Comparison of ENCODE assay signal across 17 cellular contexts in the genomic region with DNA sequence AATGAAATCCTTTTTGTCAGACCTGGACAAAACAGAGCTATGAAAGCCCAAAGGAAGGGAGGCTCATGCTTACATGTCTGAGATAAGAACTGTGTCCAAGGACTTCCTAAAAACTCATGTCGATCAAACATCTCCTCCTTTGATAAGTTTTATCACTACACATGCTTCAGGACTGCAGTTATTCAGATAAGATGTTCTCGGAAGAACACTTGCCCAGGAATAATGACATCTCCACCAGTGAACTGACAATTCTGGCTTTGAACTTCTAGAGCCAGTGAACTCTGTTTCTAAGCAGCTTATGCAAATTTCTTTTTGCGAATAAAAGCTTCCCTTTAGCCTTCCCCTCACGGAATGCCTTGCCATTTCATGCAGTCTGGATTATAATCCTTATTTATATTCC.
"Had no signal": no experiment of that assay in that cellular context is flagged by ENCODE, and none has a peak within 500 bp of the region (broad histone marks: within the 10 kb centered on the region; RNA-seq: fewer than 3 reads in every experiment).

No MANE protein-coding gene starts in this region.

- H3K9me3 Mint-ChIP-seq: activated CD8-positive, alpha-beta T cell treated with anti-CD3 and anti-CD28 coated beads for 36 hours had no signal

- H3K4me1 ChIP-seq: lower lobe of right lung, tibial artery, uterus had no signal

- FAIRE-seq: islet of Langerhans had no signal

- H3K4me1 Mint-ChIP-seq: activated B cell treated with CpG ODN at 0.5 μM for 24 hours; naive thymus-derived CD4-positive, alpha-beta T cell; stimulated activated naive B cell treated with anti-CD40 and anti-IgM and Interleukin-4, amounts not matched to agents 10 μg/mL and 1 μg/mL and 100 μg/mL, for 72 hours had no signal

- H3K27me3 Mint-ChIP-seq: activated B cell treated with CpG ODN at 0.5 μM for 24 hours; activated CD8-positive, alpha-beta T cell treated with anti-CD3 and anti-CD28 coated beads for 36 hours; stimulated activated naive B cell treated with anti-CD40 and anti-IgM and Interleukin-4, amounts not matched to agents 10 μg/mL and 1 μg/mL and 100 μg/mL, for 72 hours had no signal

- H3K36me3 Mint-ChIP-seq: naive thymus-derived CD4-positive, alpha-beta T cell; stimulated activated naive B cell treated with anti-CD40 and anti-IgM and Interleukin-4, amounts not matched to agents 10 μg/mL and 1 μg/mL and 100 μg/mL, for 72 hours had no signal

- H3K27ac ChIP-seq: lower lobe of right lung, tibial artery, uterus had no signal

- H3K27ac Mint-ChIP-seq: activated B cell treated with CpG ODN at 0.5 μM for 24 hours; activated CD8-positive, alpha-beta T cell treated with anti-CD3 and anti-CD28 coated beads for 36 hours; naive thymus-derived CD4-positive, alpha-beta T cell; stimulated activated naive B cell treated with anti-CD40 and anti-IgM and Interleukin-4, amounts not matched to agents 10 μg/mL and 1 μg/mL and 100 μg/mL, for 72 hours had no signal

- H3K9me3 ChIP-seq: lower lobe of right lung, tibial artery, uterus had no signal

- H3K36me3 ChIP-seq: lower lobe of right lung, tibial artery, uterus had no signal

- H3K4me3 Mint-ChIP-seq: activated B cell treated with CpG ODN at 0.5 μM for 24 hours; activated CD8-positive, alpha-beta T cell treated with anti-CD3 and anti-CD28 coated beads for 36 hours; activated T-cell treated with anti-CD3 and anti-CD28 coated beads, Interleukin-2, amount 50 U/mL, for 4 hours; naive thymus-derived CD4-positive, alpha-beta T cell; stimulated activated naive B cell treated with anti-CD40 and anti-IgM and Interleukin-4, amounts not matched to agents 10 μg/mL and 1 μg/mL and 100 μg/mL, for 72 hours had no signal

- ATAC-seq: activated CD8-positive, alpha-beta T cell treated with anti-CD3 and anti-CD28 coated beads for 36 hours; activated T-cell treated with anti-CD3 and anti-CD28 coated beads, Interleukin-2, amount 50 U/mL, for 4 hours; esophagus mucosa; left colon; lower lobe of right lung; stimulated activated naive B cell treated with anti-CD40 and anti-IgM and Interleukin-4, amounts not matched to agents 10 μg/mL and 1 μg/mL and 100 μg/mL, for 72 hours had no signal

- H3K4me3 ChIP-seq: lower lobe of right lung, tibial artery, uterus had no signal

- H3K27me3 ChIP-seq: tibial artery, uterus had no signal

- DNase-seq: activated B cell treated with CpG ODN at 0.5 μM for 24 hours; activated CD4-positive, alpha-beta T cell treated with anti-CD3 and anti-CD28 coated beads for 48 hours; activated CD8-positive, alpha-beta T cell treated with anti-CD3 and anti-CD28 coated beads for 36 hours; activated effector memory CD4-positive, alpha-beta T cell treated with Interleukin-2 at 50 U/mL for 16 hours; activated naive CD4-positive, alpha-beta T cell treated with anti-CD3 and anti-CD28 coated beads, Interleukin-2, amount 50 U/mL, for 16 hours; activated T-cell treated with anti-CD3 and anti-CD28 coated beads, Interleukin-2, amount 50 U/mL, for 4 hours; left colon; lower lobe of right lung; naive thymus-derived CD4-positive, alpha-beta T cell; nucleus accumbens; posterior cingulate gyrus; stimulated activated CD4-positive, alpha-beta T cell treated with anti-CD3 and anti-CD28 coated beads, Interleukin-2, amount 100 ng/mL, for 48 hours; stimulated activated naive B cell treated with anti-CD40 and anti-IgM and Interleukin-4, amounts not matched to agents 10 μg/mL and 1 μg/mL and 100 μg/mL, for 72 hours; tibial artery; uterus had no signal
